ENCODE assay signal across 8 cellular contexts in genomic region chr9:117644607-117645244, GRCh38. TPM values are rescaled to one million over a fixed set of nuclear protein-coding genes. Genes with fewer than 3 reads are reported as not detected.
DNase-seq lines count a peak whose midpoint lies in the region; ATAC-seq and TF ChIP-seq lines count a peak whose summit lies in the region.

No MANE protein-coding gene starts in this region.

- H3K27me3 ChIP-seq in adipocyte (replicated peaks; ENCODE audit: control insufficient read depth, insufficient read depth, low read length): peaks cover 33% of the 10 kb centered on the region

- in situ Hi-C loops in SK-MEL-5 (cut with HindIII; ENCODE audit: low pct_unique_long_range_greater_than_20kb, low sequenced_read_pairs): no loop called here

- peak; percentile 88 for ATAC-seq in HG02588 (IDR thresholded peaks at IDR 0.05; ENCODE audit: unreplicated experiment)

- H3K9ac ChIP-seq in adipocyte (ENCODE audit: low read length): peak overlapping the region; percentile 35

- no peaks in the 10 kb centered on the region for H3K9me3 ChIP-seq in adipocyte (ENCODE audit: control insufficient read depth, low read length)

- H3K36me3 ChIP-seq in adipocyte (ENCODE audit: control insufficient read depth, insufficient read depth, low read length, severe bottlenecking): no peaks in the 10 kb centered on the region

- H3K4me3 ChIP-seq in adipocyte (ENCODE audit: low read length): peak overlapping the region; percentile 63

- peaks cover 12% of the 10 kb centered on the region for H3K4me1 ChIP-seq in adipocyte (ENCODE audit: control insufficient read depth, insufficient read depth, low read length)

- DNase-seq in NAMALWA (ENCODE audit: low spot score) (peak; percentile 76), SK-MEL-5 (ENCODE audit: low read depth, low spot score) (peak; percentile 75), adipocyte (ENCODE audit: low read depth) (peak; percentile 83), cardiac septum (ENCODE audit: low spot score) (peak; percentile 81), posterior vena cava (ENCODE audit: low spot score) (peak; percentile 88)
- DNase-seq in effector CD8-positive, alpha-beta T cell (lab: John Stamatoyannopoulos, UW): no peak

- peak; percentile 94 for TF ChIP-seq CTCF in GM12872 (IDR thresholded peaks at IDR 0.05; ENCODE audit: insufficient read depth, low read depth, low read length)

- intact Hi-C loops in cardiac septum (cut with DNase I): no loop called here
- intact Hi-C loops in posterior vena cava (cut with DNase I): no loop called here

RNA-seq across cellular contexts. Expression of gene TLR4, which starts 59.5 kb away (rescaled TPM):
- total RNA-seq in SK-MEL-5 (2014; rRNA removed; shearing (Covaris generic)): 1.9 and 3.0 TPM in 2 replicates
- 1.3 and 1.8 TPM in 2 replicates for polyA plus RNA-seq in SK-MEL-5 (2015; cell fraction: cytosol; rRNA removed)
- 0.41 and 1.6 TPM in 2 replicates for polyA plus RNA-seq in SK-MEL-5 (2015; cell fraction: nucleus; rRNA removed)
- total RNA-seq in cardiac septum (7.5 TPM), posterior vena cava (10 to 100 TPM; 18.1 to 31.3 TPM)
